Comparison of ENCODE assay signal across 12 cellular contexts in the genomic region with DNA sequence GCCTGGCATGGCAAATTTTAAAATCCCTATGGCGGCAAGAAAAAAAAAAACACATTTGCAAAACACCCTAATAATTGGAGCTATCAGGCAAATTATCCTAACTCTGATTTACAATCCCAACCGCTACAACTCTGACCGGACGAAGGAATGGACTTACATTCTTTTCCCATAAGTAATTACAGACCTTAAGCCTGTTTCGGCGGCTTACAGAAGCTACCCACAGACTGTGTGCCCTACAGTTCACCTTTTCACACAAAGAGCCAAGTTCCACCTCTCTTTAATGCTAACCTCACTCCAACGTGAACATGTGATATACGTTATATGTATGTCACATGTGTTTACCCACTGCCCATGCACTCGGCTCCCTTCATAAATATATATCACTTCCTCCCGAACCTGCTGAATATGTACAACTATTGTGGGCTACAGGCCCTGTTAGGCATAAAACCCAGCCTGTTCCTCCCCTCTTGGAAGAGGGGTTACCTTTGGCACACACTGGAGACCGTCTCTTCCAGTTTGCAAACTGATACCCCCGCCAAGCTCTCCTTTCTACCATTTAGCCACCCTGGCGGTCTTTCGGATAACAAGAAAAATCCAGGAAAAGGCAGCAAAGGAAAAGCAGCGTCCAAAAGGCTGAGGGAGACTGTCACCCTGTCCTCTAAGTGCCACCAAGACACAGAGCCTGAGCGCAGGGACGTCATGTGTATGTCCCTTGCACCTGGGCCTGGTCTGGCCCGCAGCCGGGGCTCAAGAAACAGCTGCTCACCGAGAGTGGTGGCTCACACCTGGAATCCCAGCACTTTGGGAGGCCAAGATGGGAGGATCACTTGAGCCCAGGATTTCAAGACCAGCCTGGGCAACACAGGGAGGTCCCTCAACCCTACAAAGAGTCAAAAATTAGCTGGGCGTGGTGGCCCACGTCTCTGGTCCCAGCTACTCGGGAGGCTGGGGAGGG. TPM values are rescaled to one million over a fixed set of nuclear protein-coding genes. Genes with fewer than 3 reads are reported as not detected.
DNase-seq lines count a peak whose midpoint lies in the region; TF ChIP-seq lines count a peak whose summit lies in the region.
"Had no signal": no experiment of that assay in that cellular context is flagged by ENCODE, and none has a peak within 500 bp of the region (broad histone marks: within the 10 kb centered on the region; RNA-seq: fewer than 3 reads in every experiment).

No MANE protein-coding gene starts in this region.

- H3K4me1 ChIP-seq in SK-N-SH (ENCODE audit: control insufficient read depth in 1 of 2, insufficient read depth in 2 of 2, low read depth in 1 of 2, low read length in 1 of 2) (peaks cover 6 to 8% of the 10 kb centered on the region in 2 experiments; a peak in 2 of 4 replicates), colonic mucosa (no peaks in the 10 kb centered on the region)

- H3K4me3 ChIP-seq in SK-N-SH (ENCODE audit: low read depth in 2 of 2, low read length in 1 of 2) (no peak overlapping the region), colonic mucosa (no peak overlapping the region), skin epidermis (no peak overlapping the region)

- POLR2A ChIA-PET in SK-N-SH (lab: Yijun Ruan, JAX) = no interaction called here

- no peaks in the 10 kb centered on the region for H3K27me3 Mint-ChIP-seq in activated CD4-positive, alpha-beta T cell treated with anti-CD3 and anti-CD28 coated beads, Interleukin-2, amount 10 ng/mL, durations not matched to agents 24 days and 14 days

- no peaks in the 10 kb centered on the region for H3K79me2 ChIP-seq in SK-N-SH (ENCODE audit: insufficient read depth)

- H3K4me2 ChIP-seq in SK-N-SH = no peak overlapping the region

- H3K9me3 ChIP-seq in SK-N-SH (no peaks in the 10 kb centered on the region), colonic mucosa (no peaks in the 10 kb centered on the region)

- no peaks in the 10 kb centered on the region for H3K9me2 ChIP-seq in SK-N-SH

- H3K4me1 Mint-ChIP-seq in activated CD4-positive, alpha-beta T cell treated with anti-CD3 and anti-CD28 coated beads, Interleukin-2, amount 10 ng/mL, durations not matched to agents 24 days and 14 days = peaks cover 64% of the 10 kb centered on the region

- peak overlapping the region; percentile 74 for H3K4me3 Mint-ChIP-seq in activated CD4-positive, alpha-beta T cell treated with anti-CD3 and anti-CD28 coated beads, Interleukin-2, amount 10 ng/mL, durations not matched to agents 24 days and 14 days

- in situ Hi-C loops in GM13976 (cut with MboI; ENCODE audit: low sequenced_read_pairs, unreplicated experiment) = loop anchor here (5.0 to 25.0 kb wide), 3 partner anchors 109 to 449 kb away; no protein-coding TSS in a partner anchor

- DNase-seq in activated CD4-positive, alpha-beta T cell treated with anti-CD3 and anti-CD28 coated beads, Interleukin-2, amount 10 ng/mL, durations not matched to agents 24 days and 14 days = no peak
- no peak for DNase-seq in activated CD4-positive, alpha-beta T cell treated with anti-CD3 and anti-CD28 coated beads, Interleukin-2, amount 50 U/mL, for 4 hours
- no peak for DNase-seq in SK-N-SH
- DNase-seq in colonic mucosa = no peak
- no peak for DNase-seq in GM13976 (ENCODE audit: low spot score)
- DNase-seq in stimulated activated naive CD4-positive, alpha-beta T cell treated with Interleukin-2 at 50 U/mL for 16 hours (lab: John Stamatoyannopoulos, UW) = no peak
- DNase-seq in Kasumi-1 (lab: John Stamatoyannopoulos, UW) = no peak
- DNase-seq: glutamatergic neuron, NCI-H187 treated with DMSO at 0.1 percent for 48 hours, right cardiac atrium, Right ventricle myocardium superior had no signal

- no peak for TF ChIP-seq EP300 in SK-N-SH (IDR thresholded peaks at IDR 0.05; ENCODE audit: borderline replicate concordance in 1 of 2, low read depth in 1 of 2, low read length in 1 of 2)

- H3K36me3 ChIP-seq in SK-N-SH (replicated peaks in 1 of 2; ENCODE audit: control insufficient read depth in 1 of 2, insufficient read depth in 2 of 2, low read length in 1 of 2) (no peaks in the 10 kb centered on the region), colonic mucosa (no peaks in the 10 kb centered on the region)

- intact Hi-C loops in activated CD4-positive, alpha-beta T cell treated with anti-CD3 and anti-CD28 coated beads, Interleukin-2, amount 10 ng/mL, durations not matched to agents 24 days and 14 days (cut with micrococcal nuclease) = loop anchor here (2.0 to 5.0 kb wide), 2 partner anchors 209 to 225 kb away; no protein-coding TSS in a partner anchor
- intact Hi-C loops in colonic mucosa (cut with DNase I) = loop anchor here (5.0 kb wide), 1 partner anchor 214 kb away; no protein-coding TSS in a partner anchor

- H2AFZ ChIP-seq in SK-N-SH (ENCODE audit: low read depth) = no peak overlapping the region

- H3K9ac ChIP-seq in SK-N-SH = no peak overlapping the region
- H3K9ac ChIP-seq in colonic mucosa (ENCODE audit: low read depth in 2 of 2, low read length in 2 of 2) = no peak overlapping the region

- TF ChIP-seq RAD21 in SK-N-SH (IDR thresholded peaks at IDR 0.05; ENCODE audit: low read length) = no peak

- WGBS in SK-N-SH (ENCODE audit: low lambda C conversion rate) = 79% methylated on average over 19 of the region's 23 CpGs

- H3K27ac ChIP-seq in SK-N-SH (ENCODE audit: low read depth in 2 of 2, low read length in 1 of 2) (no peak overlapping the region), colonic mucosa (peak overlapping the region; percentile 40), skin epidermis (peak overlapping the region in 12 of 21 experiments; percentile 10 to 93 (median 74))

- peaks cover 5% of the 10 kb centered on the region for H3K9me3 Mint-ChIP-seq in activated CD4-positive, alpha-beta T cell treated with anti-CD3 and anti-CD28 coated beads, Interleukin-2, amount 10 ng/mL, durations not matched to agents 24 days and 14 days

- CTCF ChIA-PET in SK-N-SH (lab: Yijun Ruan, JAX) = interaction anchor here (0.6 to 5.1 kb wide), 9 partner anchors 8 to 458 kb away, joined by 3 to 79 read pairs (median 6); a partner anchor contains a TSS

- H3F3A ChIP-seq in SK-N-SH (replicated peaks; ENCODE audit: insufficient read depth) = peaks cover 7% of the 10 kb centered on the region

- H3K36me3 Mint-ChIP-seq in activated CD4-positive, alpha-beta T cell treated with anti-CD3 and anti-CD28 coated beads, Interleukin-2, amount 10 ng/mL, durations not matched to agents 24 days and 14 days (ENCODE audit: low read depth) = peaks cover 17% of the 10 kb centered on the region

- peak overlapping the region; percentile 97 for H3K27ac Mint-ChIP-seq in activated CD4-positive, alpha-beta T cell treated with anti-CD3 and anti-CD28 coated beads, Interleukin-2, amount 10 ng/mL, durations not matched to agents 24 days and 14 days

- H4K20me1 ChIP-seq in SK-N-SH (ENCODE audit: insufficient read depth) = no peaks in the 10 kb centered on the region

- TF ChIP-seq CTCF in SK-N-SH (IDR thresholded peaks at IDR 0.05) (no peak), colonic mucosa (IDR thresholded peaks at IDR 0.05) (no peak), GM13976 (IDR thresholded peaks at IDR 0.05; ENCODE audit: borderline replicate concordance, control extremely low read depth, extremely low read depth, insufficient read depth, missing control alignments) (no peak)

- no peaks in the 10 kb centered on the region for H3K27me3 ChIP-seq in SK-N-SH (ENCODE audit: insufficient read depth)
- no peaks in the 10 kb centered on the region for H3K27me3 ChIP-seq in colonic mucosa

TF ChIP-seq in SK-N-SH, 30 proteins besides CTCF, POLR2A, EP300 and RAD21 (continues in another document):
- peak; percentile 8; the same call in 1 of the 2 replicates for TF ChIP-seq NFIC (IDR thresholded peaks at IDR 0.05; ENCODE audit: borderline replicate concordance)
- TF ChIP-seq FOSL2 (IDR thresholded peaks at IDR 0.05; ENCODE audit: borderline replicate concordance, low read depth) = no peak
- TF ChIP-seq TAF1 (IDR thresholded peaks at IDR 0.05; ENCODE audit: borderline replicate concordance, low read depth, low read length) = no peak
- TF ChIP-seq, protein P1, sequence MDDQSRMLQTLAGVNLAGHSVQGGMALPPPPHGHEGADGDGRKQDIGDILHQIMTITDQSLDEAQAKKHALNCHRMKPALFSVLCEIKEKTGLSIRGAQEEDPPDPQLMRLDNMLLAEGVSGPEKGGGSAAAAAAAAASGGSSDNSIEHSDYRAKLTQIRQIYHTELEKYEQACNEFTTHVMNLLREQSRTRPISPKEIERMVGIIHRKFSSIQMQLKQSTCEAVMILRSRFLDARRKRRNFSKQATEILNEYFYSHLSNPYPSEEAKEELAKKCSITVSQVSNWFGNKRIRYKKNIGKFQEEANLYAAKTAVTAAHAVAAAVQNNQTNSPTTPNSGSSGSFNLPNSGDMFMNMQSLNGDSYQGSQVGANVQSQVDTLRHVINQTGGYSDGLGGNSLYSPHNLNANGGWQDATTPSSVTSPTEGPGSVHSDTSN (IDR thresholded peaks at IDR 0.05) = no peak
- TF ChIP-seq SMC3 (IDR thresholded peaks at IDR 0.05; ENCODE audit: low read depth, low read length) = no peak
- no peak for TF ChIP-seq GATA2 (CRISPR knock-in tag; IDR thresholded peaks at IDR 0.05)
- no peak for TF ChIP-seq CHD2 (IDR thresholded peaks at IDR 0.05; ENCODE audit: low read length, partially characterized antibody)
- TF ChIP-seq, protein P2, sequence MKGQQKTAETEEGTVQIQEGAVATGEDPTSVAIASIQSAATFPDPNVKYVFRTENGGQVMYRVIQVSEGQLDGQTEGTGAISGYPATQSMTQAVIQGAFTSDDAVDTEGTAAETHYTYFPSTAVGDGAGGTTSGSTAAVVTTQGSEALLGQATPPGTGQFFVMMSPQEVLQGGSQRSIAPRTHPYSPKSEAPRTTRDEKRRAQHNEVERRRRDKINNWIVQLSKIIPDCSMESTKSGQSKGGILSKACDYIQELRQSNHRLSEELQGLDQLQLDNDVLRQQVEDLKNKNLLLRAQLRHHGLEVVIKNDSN (IDR thresholded peaks at IDR 0.05; ENCODE audit: borderline replicate concordance, low read depth) = no peak
- TF ChIP-seq EZH2phosphoT487 (IDR thresholded peaks at IDR 0.05; ENCODE audit: borderline replicate concordance, low read depth) = no peak
- peak; percentile 36; the same call in 1 of the 2 replicates for TF ChIP-seq TCF12 (IDR thresholded peaks at IDR 0.05)
- TF ChIP-seq JUND (IDR thresholded peaks at IDR 0.05) = 0 out of 2 replicates have a peak, but pooled peaks have one; percentile 9
- TF ChIP-seq POLR2AphosphoS5 (IDR thresholded peaks at IDR 0.05; ENCODE audit: low read depth, low read length) = no peak
- TF ChIP-seq RXRA (IDR thresholded peaks at IDR 0.05; ENCODE audit: borderline replicate concordance, low read depth) = peak; percentile 81; the same call in 1 of the 2 replicates

RNA-seq across cellular contexts. Expression of a gene that starts 8.9 kb away (rescaled TPM):
- 11.7 and 12.5 TPM in 2 replicates for total RNA-seq in activated CD4-positive, alpha-beta T cell treated with anti-CD3 and anti-CD28 coated beads, Interleukin-2, amount 10 ng/mL, durations not matched to agents 24 days and 14 days
- polyA plus RNA-seq in SK-N-SH (2012; rRNA removed) = 11.9 and 19.0 TPM in 2 replicates
- 9.7 and 12.5 TPM in 2 replicates for polyA plus RNA-seq in SK-N-SH (2012; cell fraction: cytosol; rRNA removed)
- 23.7 and 24.7 TPM in 2 replicates for polyA plus RNA-seq in SK-N-SH (2012; cell fraction: nucleus; rRNA removed)
- total RNA-seq in colonic mucosa = 10 to 100 TPM; 17.0 to 23.4 TPM

Comparison
In these comparisons a context has a peak if more than half of its experiments do, and no peak if none do; other contexts are left out.
1. H3K27ac ChIP-seq: peak in colonic mucosa (single experiment) and skin epidermis (12 of 21); none in SK-N-SH (0 of 2).